17 cellular contexts compared by ENCODE assay signal in genomic region chr1:63973005-63973419, GRCh38.
"Had no signal": no experiment of that assay in that cellular context is flagged by ENCODE, and none has a peak within 500 bp of the region (broad histone marks: within the 10 kb centered on the region; RNA-seq: fewer than 3 reads in every experiment).

No MANE protein-coding gene starts in this region.

- H3K9me3 ChIP-seq: left lung, pancreas, thyroid gland had no signal

- H3K36me3 ChIP-seq: cardiac muscle cell, left lung, pancreas, thyroid gland had no signal

- ATAC-seq: activated T-cell treated with anti-CD3 and anti-CD28 coated beads, Interleukin-2, amount 50 U/mL, for 72 hours; left lung; pancreas; stimulated activated effector memory CD8-positive, alpha-beta T cell treated with anti-CD3 and anti-CD28 coated beads, Interleukin-12 subunit alpha, Interleukin-12 subunit beta, amount 100 ng/mL, for 72 hours had no signal

- H3K4me3 ChIP-seq: cardiac muscle cell, coronary artery, left lung, pancreas, smooth muscle cell, thyroid gland had no signal

- H3K27me3 Mint-ChIP-seq: activated CD4-positive, alpha-beta memory T cell treated with anti-CD3 and anti-CD28 coated beads, Interleukin-2, amount 10 ng/mL, durations not matched to agents 7 days and 5 days; activated naive CD8-positive, alpha-beta T cell treated with anti-CD3 and anti-CD28 coated beads, Interleukin-2, amount 10 ng/mL, durations not matched to agents 7 days and 5 days had no signal

- H3K4me1 ChIP-seq: thyroid gland had no signal

- H3K4me1 Mint-ChIP-seq: activated CD4-positive, alpha-beta memory T cell treated with anti-CD3 and anti-CD28 coated beads, Interleukin-2, amount 10 ng/mL, durations not matched to agents 7 days and 5 days; activated naive CD8-positive, alpha-beta T cell treated with anti-CD3 and anti-CD28 coated beads, Interleukin-2, amount 10 ng/mL, durations not matched to agents 7 days and 5 days; stimulated activated effector memory CD8-positive, alpha-beta T cell treated with anti-CD3 and anti-CD28 coated beads, Interleukin-12 subunit alpha, Interleukin-12 subunit beta, amount 100 ng/mL, for 72 hours had no signal

- H3K9me3 Mint-ChIP-seq: activated CD4-positive, alpha-beta memory T cell treated with anti-CD3 and anti-CD28 coated beads, Interleukin-2, amount 10 ng/mL, durations not matched to agents 7 days and 5 days; activated naive CD8-positive, alpha-beta T cell treated with anti-CD3 and anti-CD28 coated beads, Interleukin-2, amount 10 ng/mL, durations not matched to agents 7 days and 5 days; neural crest cell had no signal

- H3K4me3 Mint-ChIP-seq: activated CD4-positive, alpha-beta memory T cell treated with anti-CD3 and anti-CD28 coated beads, Interleukin-2, amount 10 ng/mL, durations not matched to agents 7 days and 5 days; activated naive CD8-positive, alpha-beta T cell treated with anti-CD3 and anti-CD28 coated beads, Interleukin-2, amount 10 ng/mL, durations not matched to agents 7 days and 5 days; activated T-cell treated with anti-CD3 and anti-CD28 coated beads, Interleukin-2, amount 50 U/mL, for 72 hours; neural crest cell; stimulated activated effector memory CD8-positive, alpha-beta T cell treated with anti-CD3 and anti-CD28 coated beads, Interleukin-12 subunit alpha, Interleukin-12 subunit beta, amount 100 ng/mL, for 72 hours had no signal

- H3K36me3 Mint-ChIP-seq: activated naive CD8-positive, alpha-beta T cell treated with anti-CD3 and anti-CD28 coated beads, Interleukin-2, amount 10 ng/mL, durations not matched to agents 7 days and 5 days; stimulated activated effector memory CD8-positive, alpha-beta T cell treated with anti-CD3 and anti-CD28 coated beads, Interleukin-12 subunit alpha, Interleukin-12 subunit beta, amount 100 ng/mL, for 72 hours had no signal

- DNase-seq: activated CD4-positive, alpha-beta memory T cell treated with anti-CD3 and anti-CD28 coated beads, Interleukin-2, amount 10 ng/mL, durations not matched to agents 7 days and 5 days; activated gamma-delta T cell treated with Interleukin-2 at 50 U/mL for 16 hours; activated naive CD8-positive, alpha-beta T cell treated with anti-CD3 and anti-CD28 coated beads, Interleukin-2, amount 10 ng/mL, durations not matched to agents 7 days and 5 days; activated T-cell treated with anti-CD3 and anti-CD28 coated beads, Interleukin-2, amount 50 U/mL, for 72 hours; aorta; effector CD8-positive, alpha-beta T cell; left lung; mesenchymal stem cell; pancreas; retina; T-helper 9 cell; thyroid gland had no signal

- H3K27ac ChIP-seq: cardiac muscle cell, left lung, pancreas, thyroid gland had no signal

- H3K27me3 ChIP-seq: cardiac muscle cell, left lung, pancreas, thyroid gland had no signal

- H3K27ac Mint-ChIP-seq: activated CD4-positive, alpha-beta memory T cell treated with anti-CD3 and anti-CD28 coated beads, Interleukin-2, amount 10 ng/mL, durations not matched to agents 7 days and 5 days; activated naive CD8-positive, alpha-beta T cell treated with anti-CD3 and anti-CD28 coated beads, Interleukin-2, amount 10 ng/mL, durations not matched to agents 7 days and 5 days; activated T-cell treated with anti-CD3 and anti-CD28 coated beads, Interleukin-2, amount 50 U/mL, for 72 hours; stimulated activated effector memory CD8-positive, alpha-beta T cell treated with anti-CD3 and anti-CD28 coated beads, Interleukin-12 subunit alpha, Interleukin-12 subunit beta, amount 100 ng/mL, for 72 hours had no signal
